Comparison of ENCODE assay signal across 26 cellular contexts in genomic region chr13:48772908-48773307, GRCh38.
A peak's percentile ranks its signal among the peaks of the same experiment; 100 is the strongest.
DNase-seq lines count a peak whose midpoint lies in the region; ATAC-seq, FAIRE-seq and TF ChIP-seq lines count a peak whose summit lies in the region.
"Had no signal": no experiment of that assay in that cellular context is flagged by ENCODE, and none has a peak within 500 bp of the region (broad histone marks: within the 10 kb centered on the region; RNA-seq: fewer than 3 reads in every experiment).

No MANE protein-coding gene starts in this region.

- H3K27me3 Mint-ChIP-seq in activated T-cell treated with anti-CD3 and anti-CD28 coated beads, Interleukin-2, amount 50 U/mL, for 72 hours (ENCODE audit: low read depth) = peaks cover 31% of the 10 kb centered on the region
- no peaks in the 10 kb centered on the region for H3K27me3 Mint-ChIP-seq in mesothelial cell of epicardium (ENCODE audit: low read depth)

- no peak for TF ChIP-seq CTCF in HEK293 (tag by site-specific recombination; IDR thresholded peaks at IDR 0.05)
- TF ChIP-seq CTCF in heart left ventricle (IDR thresholded peaks at IDR 0.05) = no peak
- TF ChIP-seq CTCF in mesothelial cell of epicardium (IDR thresholded peaks at IDR 0.05; ENCODE audit: unreplicated experiment) = no peak

- TF ChIP-seq POLR2A in heart left ventricle (IDR thresholded peaks at IDR 0.05) = no peak

- POLR2A ChIA-PET in HEK293 (lab: Yijun Ruan, JAX) = no interaction called here

- H3K36me3 Mint-ChIP-seq in activated T-cell treated with anti-CD3 and anti-CD28 coated beads, Interleukin-2, amount 50 U/mL, for 72 hours (ENCODE audit: insufficient read depth in 2 of 2) = peaks cover 6 to 7% of the 10 kb centered on the region in 2 donors
- H3K36me3 Mint-ChIP-seq in mesothelial cell of epicardium = peaks cover 6% of the 10 kb centered on the region
- H3K36me3 Mint-ChIP-seq: CD4-positive, CD25-positive, alpha-beta regulatory T cell had no signal

- 56 to 63% (median 61%) methylated on average over 1 of the region's 1 CpG for WGBS in heart left ventricle, 4 donors

- H3K36me3 ChIP-seq in HEK293 (ENCODE audit: control insufficient read depth in 2 of 2, insufficient read depth in 1 of 2, low read length in 2 of 2) (no peaks in the 10 kb centered on the region), heart left ventricle (no peaks in the 10 kb centered on the region)
- H3K36me3 ChIP-seq: BE2C, BLaER1 had no signal

- H3K9me3 Mint-ChIP-seq in activated T-cell treated with anti-CD3 and anti-CD28 coated beads, Interleukin-2, amount 50 U/mL, for 72 hours = peaks cover 1% of the 10 kb centered on the region in 2 donors
- peaks cover 13% of the 10 kb centered on the region for H3K9me3 Mint-ChIP-seq in mesothelial cell of epicardium

- peaks cover 33% of the 10 kb centered on the region for H3K4me1 Mint-ChIP-seq in activated T-cell treated with anti-CD3 and anti-CD28 coated beads, Interleukin-2, amount 50 U/mL, for 72 hours (ENCODE audit: low read depth)
- peaks cover 9% of the 10 kb centered on the region for H3K4me1 Mint-ChIP-seq in mesothelial cell of epicardium

- H3K4me3 ChIP-seq in HEK293 (ENCODE audit: low read depth, low read length) (no peak overlapping the region), heart left ventricle (no peak overlapping the region)
- no peak overlapping the region for H3K4me3 ChIP-seq in Jurkat, Clone E6-1 (ENCODE audit: low read length)
- H3K4me3 ChIP-seq: BLaER1 had no signal

- intact Hi-C loops in heart left ventricle (cut with DNase I) = loop anchor here in 1 of 10 donors (10.0 kb wide), 1 partner anchor 438 kb away; no protein-coding TSS in a partner anchor

- no peak overlapping the region for H3K4me3 Mint-ChIP-seq in activated T-cell treated with anti-CD3 and anti-CD28 coated beads, Interleukin-2, amount 50 U/mL, for 72 hours
- H3K4me3 Mint-ChIP-seq in mesothelial cell of epicardium = no peak overlapping the region
- H3K4me3 Mint-ChIP-seq: CD14-positive monocyte; CD4-positive, alpha-beta memory T cell; CD4-positive, CD25-positive, alpha-beta regulatory T cell had no signal

- no peak for DNase-seq in activated T-cell treated with anti-CD3 and anti-CD28 coated beads, Interleukin-2, amount 50 U/mL, for 72 hours
- DNase-seq in activated T-cell treated with anti-CD3 and anti-CD28 coated beads for 4 hours (no peak), heart left ventricle (no peak), mesothelial cell of epicardium (ENCODE audit: low spot score in 2 of 2, unreplicated experiment in 2 of 2) (no peak)
- DNase-seq in Jurkat, Clone E6-1 (ENCODE audit: low read depth, low spot score) = peak; percentile 70
- DNase-seq: 8988T; ACHN; BE2C; C1 segment of cervical spinal cord; CD4-positive, CD25-positive, alpha-beta regulatory T cell; CD8-positive, alpha-beta memory T cell; COR-L47; DMS 273 treated with DMSO at 0.1 percent for 48 hours; DMS153; DMS53; DMS79; GF-D8 had no signal

- peak; percentile 23 for FAIRE-seq in endometrium (lab: Jason Lieb, UNC)
- FAIRE-seq: A204.1, G401.6, GM12891 had no signal

- H3K4me1 ChIP-seq in HEK293 (ENCODE audit: control insufficient read depth, insufficient read depth, low read length) = no peaks in the 10 kb centered on the region
- peaks cover 0 to 14% (median 0%) of the 10 kb centered on the region in 12 donors for H3K4me1 ChIP-seq in heart left ventricle

- no peak for ATAC-seq in activated T-cell treated with anti-CD3 and anti-CD28 coated beads, Interleukin-2, amount 50 U/mL, for 72 hours (replicated peaks in 1 of 2)
- ATAC-seq in GM18867 (IDR thresholded peaks at IDR 0.05; ENCODE audit: unreplicated experiment) (no peak), heart left ventricle (no peak)

- H3K9me3 ChIP-seq in HEK293 (ENCODE audit: control insufficient read depth, insufficient read depth, low read depth, low read length) (no peaks in the 10 kb centered on the region), heart left ventricle (peaks cover 0 to 11% (median 4%) of the 10 kb centered on the region in 12 donors)
- H3K9me3 ChIP-seq: BE2C, BLaER1 had no signal

- peak overlapping the region; percentile 13 for H3K27ac Mint-ChIP-seq in activated T-cell treated with anti-CD3 and anti-CD28 coated beads, Interleukin-2, amount 50 U/mL, for 72 hours
- H3K27ac Mint-ChIP-seq in mesothelial cell of epicardium = no peak overlapping the region

- CTCF ChIA-PET in HEK293 (lab: Yijun Ruan, JAX) = interaction anchor here (0.7 to 8.8 kb wide), 2 partner anchors 176 to 203 kb away, joined by 3 to 80 read pairs; partner anchors contain the start of gene FNDC3A

- no peak overlapping the region for H3K27ac ChIP-seq in HEK293 (ENCODE audit: extremely low read depth, low read depth, low read length)
- no peak overlapping the region for H3K27ac ChIP-seq in heart left ventricle
- H3K27ac ChIP-seq: BLaER1 had no signal

- no peaks in the 10 kb centered on the region for H3K27me3 ChIP-seq in heart left ventricle
- H3K27me3 ChIP-seq: BE2C, BLaER1 had no signal

TF ChIP-seq in HEK293, 187 proteins besides CTCF, POLR2A, EP300 and RAD21:
- 0 out of 2 replicates have a peak, but pooled peaks have one; percentile 10 for TF ChIP-seq ZNF664 (tag by site-specific recombination; IDR thresholded peaks at IDR 0.05)
- TF ChIP-seq ZBTB48 (tag by site-specific recombination; IDR thresholded peaks at IDR 0.05) = no peak
- no peak for TF ChIP-seq IKZF3 (tag by site-specific recombination; IDR thresholded peaks at IDR 0.05)
- TF ChIP-seq ZNF324 (tag by site-specific recombination; IDR thresholded peaks at IDR 0.05) = no peak
- TF ChIP-seq REST (tag by site-specific recombination; IDR thresholded peaks at IDR 0.05) = no peak
- TF ChIP-seq ZNF580 (tag by site-specific recombination; IDR thresholded peaks at IDR 0.05) = no peak
- no peak for TF ChIP-seq KLF16 (tag by site-specific recombination; IDR thresholded peaks at IDR 0.05)
TF ChIP-seq in HEK293: peak in this region for 1.
